Comparison of ENCODE assay signal across 1 cellular context in the genomic region with DNA sequence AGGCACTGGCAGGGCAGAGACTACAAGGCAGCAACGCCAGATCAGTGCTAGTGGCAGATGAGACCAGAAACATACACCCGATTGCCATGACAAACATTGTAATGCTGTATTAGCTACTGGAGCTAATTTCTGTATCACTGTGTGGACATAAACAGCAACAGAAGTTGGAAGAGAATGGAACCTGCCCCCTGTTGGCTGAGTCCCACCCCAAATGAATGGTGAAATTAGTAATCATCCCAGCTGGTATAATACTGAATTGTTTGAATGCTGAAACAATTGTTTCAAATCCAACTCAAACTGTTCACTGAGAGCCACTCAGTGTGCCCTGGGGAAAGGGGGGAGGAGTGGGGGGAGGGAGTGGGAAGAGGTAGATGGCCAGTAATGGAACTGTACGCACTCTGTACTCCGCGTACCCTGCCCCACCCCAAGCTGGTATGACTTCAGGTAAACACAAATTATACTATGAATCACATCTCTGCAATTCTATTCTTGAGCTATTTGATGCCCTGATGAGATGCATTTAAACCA.
TF ChIP-seq lines count a peak whose summit lies in the region.

No MANE protein-coding gene starts in this region.

TF ChIP-seq in SK-N-SH, 30 proteins besides CTCF, POLR2A, EP300 and RAD21 (continued from another document):
- TF ChIP-seq, protein P1, sequence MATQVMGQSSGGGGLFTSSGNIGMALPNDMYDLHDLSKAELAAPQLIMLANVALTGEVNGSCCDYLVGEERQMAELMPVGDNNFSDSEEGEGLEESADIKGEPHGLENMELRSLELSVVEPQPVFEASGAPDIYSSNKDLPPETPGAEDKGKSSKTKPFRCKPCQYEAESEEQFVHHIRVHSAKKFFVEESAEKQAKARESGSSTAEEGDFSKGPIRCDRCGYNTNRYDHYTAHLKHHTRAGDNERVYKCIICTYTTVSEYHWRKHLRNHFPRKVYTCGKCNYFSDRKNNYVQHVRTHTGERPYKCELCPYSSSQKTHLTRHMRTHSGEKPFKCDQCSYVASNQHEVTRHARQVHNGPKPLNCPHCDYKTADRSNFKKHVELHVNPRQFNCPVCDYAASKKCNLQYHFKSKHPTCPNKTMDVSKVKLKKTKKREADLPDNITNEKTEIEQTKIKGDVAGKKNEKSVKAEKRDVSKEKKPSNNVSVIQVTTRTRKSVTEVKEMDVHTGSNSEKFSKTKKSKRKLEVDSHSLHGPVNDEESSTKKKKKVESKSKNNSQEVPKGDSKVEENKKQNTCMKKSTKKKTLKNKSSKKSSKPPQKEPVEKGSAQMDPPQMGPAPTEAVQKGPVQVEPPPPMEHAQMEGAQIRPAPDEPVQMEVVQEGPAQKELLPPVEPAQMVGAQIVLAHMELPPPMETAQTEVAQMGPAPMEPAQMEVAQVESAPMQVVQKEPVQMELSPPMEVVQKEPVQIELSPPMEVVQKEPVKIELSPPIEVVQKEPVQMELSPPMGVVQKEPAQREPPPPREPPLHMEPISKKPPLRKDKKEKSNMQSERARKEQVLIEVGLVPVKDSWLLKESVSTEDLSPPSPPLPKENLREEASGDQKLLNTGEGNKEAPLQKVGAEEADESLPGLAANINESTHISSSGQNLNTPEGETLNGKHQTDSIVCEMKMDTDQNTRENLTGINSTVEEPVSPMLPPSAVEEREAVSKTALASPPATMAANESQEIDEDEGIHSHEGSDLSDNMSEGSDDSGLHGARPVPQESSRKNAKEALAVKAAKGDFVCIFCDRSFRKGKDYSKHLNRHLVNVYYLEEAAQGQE (IDR thresholded peaks at IDR 0.05; ENCODE audit: low read depth, low read length): no peak
- TF ChIP-seq TAF1 (IDR thresholded peaks at IDR 0.05; ENCODE audit: borderline replicate concordance, low read depth, low read length): no peak
- TF ChIP-seq GABPA (IDR thresholded peaks at IDR 0.05; ENCODE audit: low read depth): no peak
- TF ChIP-seq POLR2AphosphoS5 (IDR thresholded peaks at IDR 0.05; ENCODE audit: low read depth, low read length): no peak
- TF ChIP-seq SMC3 (IDR thresholded peaks at IDR 0.05; ENCODE audit: low read depth, low read length): no peak
- TF ChIP-seq, protein P2, sequence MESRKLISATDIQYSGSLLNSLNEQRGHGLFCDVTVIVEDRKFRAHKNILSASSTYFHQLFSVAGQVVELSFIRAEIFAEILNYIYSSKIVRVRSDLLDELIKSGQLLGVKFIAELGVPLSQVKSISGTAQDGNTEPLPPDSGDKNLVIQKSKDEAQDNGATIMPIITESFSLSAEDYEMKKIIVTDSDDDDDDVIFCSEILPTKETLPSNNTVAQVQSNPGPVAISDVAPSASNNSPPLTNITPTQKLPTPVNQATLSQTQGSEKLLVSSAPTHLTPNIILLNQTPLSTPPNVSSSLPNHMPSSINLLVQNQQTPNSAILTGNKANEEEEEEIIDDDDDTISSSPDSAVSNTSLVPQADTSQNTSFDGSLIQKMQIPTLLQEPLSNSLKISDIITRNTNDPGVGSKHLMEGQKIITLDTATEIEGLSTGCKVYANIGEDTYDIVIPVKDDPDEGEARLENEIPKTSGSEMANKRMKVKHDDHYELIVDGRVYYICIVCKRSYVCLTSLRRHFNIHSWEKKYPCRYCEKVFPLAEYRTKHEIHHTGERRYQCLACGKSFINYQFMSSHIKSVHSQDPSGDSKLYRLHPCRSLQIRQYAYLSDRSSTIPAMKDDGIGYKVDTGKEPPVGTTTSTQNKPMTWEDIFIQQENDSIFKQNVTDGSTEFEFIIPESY (IDR thresholded peaks at IDR 0.05; ENCODE audit: borderline replicate concordance, low read depth): no peak
- no peak for TF ChIP-seq MXI1 (IDR thresholded peaks at IDR 0.05; ENCODE audit: low read depth, low read length)
- TF ChIP-seq NFIC (IDR thresholded peaks at IDR 0.05; ENCODE audit: borderline replicate concordance): no peak
- no peak for TF ChIP-seq YY1 (IDR thresholded peaks at IDR 0.05; ENCODE audit: low read depth)
- TF ChIP-seq, protein P3, sequence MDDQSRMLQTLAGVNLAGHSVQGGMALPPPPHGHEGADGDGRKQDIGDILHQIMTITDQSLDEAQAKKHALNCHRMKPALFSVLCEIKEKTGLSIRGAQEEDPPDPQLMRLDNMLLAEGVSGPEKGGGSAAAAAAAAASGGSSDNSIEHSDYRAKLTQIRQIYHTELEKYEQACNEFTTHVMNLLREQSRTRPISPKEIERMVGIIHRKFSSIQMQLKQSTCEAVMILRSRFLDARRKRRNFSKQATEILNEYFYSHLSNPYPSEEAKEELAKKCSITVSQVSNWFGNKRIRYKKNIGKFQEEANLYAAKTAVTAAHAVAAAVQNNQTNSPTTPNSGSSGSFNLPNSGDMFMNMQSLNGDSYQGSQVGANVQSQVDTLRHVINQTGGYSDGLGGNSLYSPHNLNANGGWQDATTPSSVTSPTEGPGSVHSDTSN (IDR thresholded peaks at IDR 0.05): no peak
- no peak for TF ChIP-seq GATA2 (CRISPR knock-in tag; IDR thresholded peaks at IDR 0.05)
- no peak for TF ChIP-seq RFX5 (IDR thresholded peaks at IDR 0.05; ENCODE audit: low read length)
